In genomic region chr19:398719-399118, GRCh38 we compare ENCODE assay signal across 23 cellular contexts. TPM values are rescaled to one million over a fixed set of nuclear protein-coding genes. Genes with fewer than 3 reads are reported as not detected.
"Had no signal": no experiment of that assay in that cellular context is flagged by ENCODE, and none has a peak within 500 bp of the region (broad histone marks: within the 10 kb centered on the region; RNA-seq: fewer than 3 reads in every experiment).

No MANE protein-coding gene starts in this region.

- H3K36me3 Mint-ChIP-seq: activated naive CD4-positive, alpha-beta T cell treated with anti-CD3 and anti-CD28 coated beads, Interleukin-2, amount 50 U/mL, for 24 hours; brain had no signal

- ATAC-seq: heart right ventricle; stimulated activated naive B cell treated with anti-CD40 and anti-IgM and Interleukin-4, amounts not matched to agents 10 μg/mL and 1 μg/mL and 100 μg/mL, for 72 hours had no signal

- H3K4me3 ChIP-seq: heart right ventricle had no signal

- H3K36me3 ChIP-seq: heart right ventricle had no signal

- H3K4me3 Mint-ChIP-seq: activated naive CD4-positive, alpha-beta T cell treated with anti-CD3 and anti-CD28 coated beads, Interleukin-2, amount 50 U/mL, for 24 hours; brain; nephron; stimulated activated naive B cell treated with anti-CD40 and anti-IgM and Interleukin-4, amounts not matched to agents 10 μg/mL and 1 μg/mL and 100 μg/mL, for 72 hours had no signal

- H3K27ac ChIP-seq: heart right ventricle had no signal

- H3K4me1 ChIP-seq: heart right ventricle had no signal

- H3K9me3 Mint-ChIP-seq: activated naive CD4-positive, alpha-beta T cell treated with anti-CD3 and anti-CD28 coated beads, Interleukin-2, amount 50 U/mL, for 24 hours had no signal

- DNase-seq: activated T-cell treated with anti-CD3 and anti-CD28 coated beads, Interleukin-2, amount 50 U/mL, for 48 hours; anterior cingulate cortex; caudate nucleus; dermis blood vessel endothelial cell; effector CD8-positive, alpha-beta T cell; erythroblast; foreskin fibroblast; heart right ventricle; islet precursor cell; mammary epithelial cell; midbrain; occipital lobe; stimulated activated CD4-positive, alpha-beta T cell treated with anti-CD3 and anti-CD28 coated beads, Interleukin-2, amount 100 ng/mL, for 48 hours; stimulated activated CD8-positive, alpha-beta memory T cell treated with anti-CD3 and anti-CD28 coated beads, Interleukin-4, amount 100 ng/mL, for 48 hours; stimulated activated naive B cell treated with anti-CD40 and anti-IgM and Interleukin-4, amounts not matched to agents 10 μg/mL and 1 μg/mL and 100 μg/mL, for 72 hours; T-helper 9 cell; trophoblast cell had no signal

- H3K27ac Mint-ChIP-seq: activated naive CD4-positive, alpha-beta T cell treated with anti-CD3 and anti-CD28 coated beads, Interleukin-2, amount 50 U/mL, for 24 hours; brain; nephron; stimulated activated naive B cell treated with anti-CD40 and anti-IgM and Interleukin-4, amounts not matched to agents 10 μg/mL and 1 μg/mL and 100 μg/mL, for 72 hours had no signal

- H3K4me1 Mint-ChIP-seq: nephron had no signal

RNA-seq across cellular contexts. Expression of gene C2CD4C, which starts 10.2 kb away (rescaled TPM):
- total RNA-seq: activated CD8-positive, alpha-beta memory T cell treated with anti-CD3 and anti-CD28 coated beads for 36 hours; T-helper 1 cell treated with Interleukin-12 subunit alpha and Interleukin-12 subunit beta and Interleukin-4 antibody, amounts not matched to agents 30 ng/mL and 1 ng/mL, for 36 hours had no signal
- polyA plus RNA-seq: fibroblast of lung had no signal
